ENCODE assay signal across 30 cellular contexts in the genomic region with DNA sequence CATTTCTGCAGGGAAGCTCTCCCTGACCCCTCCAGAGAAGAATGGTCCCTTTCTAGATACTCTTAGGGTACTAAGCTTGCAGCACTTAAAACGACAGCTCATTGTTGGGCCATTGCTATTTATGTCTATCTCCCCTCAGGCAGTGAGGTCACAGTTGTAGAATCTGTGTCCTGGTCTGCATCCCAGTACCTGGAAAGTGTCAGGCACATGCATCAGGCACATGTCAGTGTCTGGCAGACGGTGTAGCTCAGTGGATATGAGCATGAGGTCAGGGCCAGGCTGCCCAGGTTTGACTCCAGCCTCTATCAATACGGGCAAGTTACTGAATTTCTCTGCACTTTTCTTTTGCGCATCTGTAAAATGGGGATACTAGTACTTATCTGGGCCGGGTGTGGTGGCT. TPM values are rescaled to one million over a fixed set of nuclear protein-coding genes. Genes with fewer than 3 reads are reported as not detected.
DNase-seq lines count a peak whose midpoint lies in the region; ATAC-seq and TF ChIP-seq lines count a peak whose summit lies in the region.
"Had no signal": no experiment of that assay in that cellular context is flagged by ENCODE, and none has a peak within 500 bp of the region (broad histone marks: within the 10 kb centered on the region; RNA-seq: fewer than 3 reads in every experiment).

No MANE protein-coding gene starts in this region.

- H3K4me2 ChIP-seq in SK-N-SH = no peak overlapping the region
- H3K4me2 ChIP-seq in neuronal stem cell (ENCODE audit: insufficient read depth, low read length, poor library complexity, severe bottlenecking) = no peak overlapping the region

- H3K4me1 ChIP-seq in SK-N-SH (ENCODE audit: control insufficient read depth in 1 of 2, insufficient read depth in 2 of 2, low read depth in 1 of 2, low read length in 1 of 2) = peaks cover 17 to 37% of the 10 kb centered on the region in 2 experiments
- peaks cover 37% of the 10 kb centered on the region for H3K4me1 ChIP-seq in Panc1 (ENCODE audit: control insufficient read depth, insufficient read depth, low read length)
- peaks cover 50% of the 10 kb centered on the region for H3K4me1 ChIP-seq in left ventricle myocardium inferior
- H3K4me1 ChIP-seq in neuronal stem cell (ENCODE audit: control insufficient read depth in 2 of 2, insufficient read depth in 1 of 2, low read depth in 1 of 2, low read length in 2 of 2) = peaks cover 0 to 18% of the 10 kb centered on the region in 2 donors

- no peak overlapping the region for H3K14ac ChIP-seq in neuronal stem cell (ENCODE audit: low read length)

- H3K27me3 ChIP-seq in SK-N-SH (ENCODE audit: insufficient read depth) = no peaks in the 10 kb centered on the region
- H3K27me3 ChIP-seq in Panc1 (ENCODE audit: control insufficient read depth, insufficient read depth, low read length) = no peaks in the 10 kb centered on the region
- no peaks in the 10 kb centered on the region for H3K27me3 ChIP-seq in left ventricle myocardium inferior (ENCODE audit: low read depth)
- no peaks in the 10 kb centered on the region for H3K27me3 ChIP-seq in neuronal stem cell (ENCODE audit: control insufficient read depth in 3 of 3, insufficient read depth in 3 of 3, low read depth in 1 of 3, low read length in 3 of 3)
- H3K27me3 ChIP-seq: upper lobe of right lung had no signal

- H3K27ac Mint-ChIP-seq in activated CD4-positive, alpha-beta T cell treated with anti-CD3 and anti-CD28 coated beads, Interleukin-2, amount 10 ng/mL, durations not matched to agents 24 days and 14 days = no peak overlapping the region
- H3K27ac Mint-ChIP-seq: activated CD8-positive, alpha-beta T cell treated with anti-CD3 and anti-CD28 coated beads, Interleukin-2, amount 10 ng/mL, durations not matched to agents 7 days and 5 days; activated naive CD4-positive, alpha-beta T cell treated with anti-CD3 and anti-CD28 coated beads, Interleukin-2, amount 50 U/mL, for 72 hours; activated T-helper 2 cell treated with anti-CD3 and anti-CD28 coated beads, Interferon-gamma antibody, Interleukin-2, Interleukin-4, amounts not matched to agents 10 μg/mL and 5 μg/mL and 100 μg/mL, durations not matched to agents 14 hours and 24 hours and 36 hours; nephron progenitor cell; stimulated activated naive B cell treated with anti-CD40 and anti-IgM and Interleukin-4, amounts not matched to agents 10 μg/mL and 1 μg/mL and 100 μg/mL, for 72 hours; T-helper 2 cell treated with Interferon-gamma antibody and Interleukin-4, amounts not matched to agents 5 μg/mL and 100 μg/mL, for 36 hours had no signal

- H3K9me3 ChIP-seq in SK-N-SH (no peaks in the 10 kb centered on the region), Panc1 (ENCODE audit: control insufficient read depth, insufficient read depth, low read depth, low read length) (no peaks in the 10 kb centered on the region), left ventricle myocardium inferior (replicated peaks) (peaks cover 5% of the 10 kb centered on the region), neuronal stem cell (replicated peaks in 1 of 2; ENCODE audit: control insufficient read depth in 2 of 2, insufficient read depth in 1 of 2, low read depth in 1 of 2, low read length in 2 of 2) (peaks cover 0 to 1% of the 10 kb centered on the region in 2 donors)
- H3K9me3 ChIP-seq: mucosa of descending colon, upper lobe of right lung had no signal

- H2AFZ ChIP-seq in SK-N-SH (ENCODE audit: low read depth) = no peak overlapping the region
- no peak overlapping the region for H2AFZ ChIP-seq in neuronal stem cell (ENCODE audit: low read length)

- H3K36me3 ChIP-seq in SK-N-SH (replicated peaks in 1 of 2; ENCODE audit: control insufficient read depth in 1 of 2, insufficient read depth in 2 of 2, low read length in 1 of 2) = no peaks in the 10 kb centered on the region
- no peaks in the 10 kb centered on the region for H3K36me3 ChIP-seq in Panc1 (ENCODE audit: control insufficient read depth, insufficient read depth, low read length)
- no peaks in the 10 kb centered on the region for H3K36me3 ChIP-seq in left ventricle myocardium inferior
- H3K36me3 ChIP-seq in neuronal stem cell (replicated peaks in 1 of 2; ENCODE audit: control insufficient read depth in 2 of 2, insufficient read depth in 2 of 2, low read length in 2 of 2) = no peaks in the 10 kb centered on the region
- H3K36me3 ChIP-seq: upper lobe of right lung had no signal

- no TSS peak for BruUV-seq in Panc1 (replicated peaks; lab: Mats Ljungman, UMichigan)

- H3K4me1 Mint-ChIP-seq in activated CD4-positive, alpha-beta T cell treated with anti-CD3 and anti-CD28 coated beads, Interleukin-2, amount 10 ng/mL, durations not matched to agents 24 days and 14 days = peaks cover 19% of the 10 kb centered on the region

- no peak overlapping the region for H2BK120ac ChIP-seq in neuronal stem cell (ENCODE audit: low read depth, low read length)

- no peaks in the 10 kb centered on the region for H4K20me1 ChIP-seq in SK-N-SH (ENCODE audit: insufficient read depth)

- TF ChIP-seq CTCF in SK-N-SH (IDR thresholded peaks at IDR 0.05) = no peak
- TF ChIP-seq CTCF in Panc1 (IDR thresholded peaks at IDR 0.05) = no peak
- no peak for TF ChIP-seq CTCF in left ventricle myocardium inferior (IDR thresholded peaks at IDR 0.05; ENCODE audit: borderline replicate concordance)

- peak in 1 of 2 experiments; percentile 74; a peak in 2 of 4 replicates for TF ChIP-seq EP300 in SK-N-SH (IDR thresholded peaks at IDR 0.05; ENCODE audit: borderline replicate concordance in 1 of 2, low read depth in 1 of 2, low read length in 1 of 2)

- peaks cover 3% of the 10 kb centered on the region for H3K27me3 Mint-ChIP-seq in activated CD4-positive, alpha-beta T cell treated with anti-CD3 and anti-CD28 coated beads, Interleukin-2, amount 10 ng/mL, durations not matched to agents 24 days and 14 days
- H3K27me3 Mint-ChIP-seq: stimulated activated naive B cell treated with anti-CD40 and anti-IgM and Interleukin-4, amounts not matched to agents 10 μg/mL and 1 μg/mL and 100 μg/mL, for 72 hours had no signal

- no peak overlapping the region for H2BK12ac ChIP-seq in neuronal stem cell (ENCODE audit: low read length)

- peaks cover 5% of the 10 kb centered on the region for H3K36me3 Mint-ChIP-seq in activated CD4-positive, alpha-beta T cell treated with anti-CD3 and anti-CD28 coated beads, Interleukin-2, amount 10 ng/mL, durations not matched to agents 24 days and 14 days (ENCODE audit: low read depth)

- CTCF ChIA-PET in SK-N-SH (lab: Yijun Ruan, JAX) (interaction anchor here (1.1 to 3.1 kb wide), 5 partner anchors 11 to 60 kb away, joined by 3 to 19 read pairs (median 3); a partner anchor contains a TSS), Panc1 (lab: Charles Lee) (interaction anchor here (0.6 kb wide), 1 partner anchor 16 kb away, joined by 6 read pairs; no protein-coding TSS in a partner anchor)

- H3K4ac ChIP-seq in neuronal stem cell (ENCODE audit: low read length) = no peak overlapping the region

- no peak overlapping the region for H3K4me3 Mint-ChIP-seq in activated CD4-positive, alpha-beta T cell treated with anti-CD3 and anti-CD28 coated beads, Interleukin-2, amount 10 ng/mL, durations not matched to agents 24 days and 14 days
- H3K4me3 Mint-ChIP-seq: activated CD8-positive, alpha-beta T cell treated with anti-CD3 and anti-CD28 coated beads, Interleukin-2, amount 10 ng/mL, durations not matched to agents 7 days and 5 days; nephron progenitor cell; stimulated activated naive B cell treated with anti-CD40 and anti-IgM and Interleukin-4, amounts not matched to agents 10 μg/mL and 1 μg/mL and 100 μg/mL, for 72 hours; T-helper 2 cell treated with Interferon-gamma antibody and Interleukin-4, amounts not matched to agents 5 μg/mL and 100 μg/mL, for 36 hours had no signal

- no peaks in the 10 kb centered on the region for H3K9me2 ChIP-seq in SK-N-SH

- no peak overlapping the region for H4K8ac ChIP-seq in neuronal stem cell (ENCODE audit: low read depth, low read length)

- H3F3A ChIP-seq in SK-N-SH (replicated peaks; ENCODE audit: insufficient read depth) = peaks cover 18% of the 10 kb centered on the region

- no peak overlapping the region for H3K23ac ChIP-seq in neuronal stem cell (ENCODE audit: low read depth, low read length, poor library complexity)

- DNase-seq in SK-N-SH (peak; percentile 45), Panc1 (ENCODE audit: low read depth, low spot score) (no peak), left ventricle myocardium inferior (peak; percentile 58), neuronal stem cell (ENCODE audit: low spot score) (no peak), NCI-H2171 (lab: John Stamatoyannopoulos, UW) (no peak)
- DNase-seq in activated CD4-positive, alpha-beta T cell treated with anti-CD3 and anti-CD28 coated beads, Interleukin-2, amount 10 ng/mL, durations not matched to agents 24 days and 14 days = no peak
- DNase-seq: activated CD4-positive, alpha-beta T cell treated with anti-CD3 and anti-CD28 coated beads for 1 hour; activated CD8-positive, alpha-beta T cell treated with anti-CD3 and anti-CD28 coated beads, Interleukin-2, amount 10 ng/mL, durations not matched to agents 7 days and 5 days; caudate nucleus; effector memory CD4-positive, alpha-beta T cell; erythroblast; glutamatergic neuron; NCI-H1092 treated with DMSO at 0.1 percent for 48 hours; NCI-H1694 treated with DMSO at 0.1 percent for 48 hours; nephron progenitor cell; stimulated activated naive B cell treated with anti-CD40 and anti-IgM and Interleukin-4, amounts not matched to agents 10 μg/mL and 1 μg/mL and 100 μg/mL, for 72 hours; substantia nigra; upper lobe of right lung had no signal

- ATAC-seq in SK-N-SH treated with all-trans-retinoic acid at 6 μM for 48 hours (no peak), Panc1 (no peak), HG03135 (IDR thresholded peaks at IDR 0.05; ENCODE audit: unreplicated experiment) (no peak)
- ATAC-seq: activated CD8-positive, alpha-beta T cell treated with anti-CD3 and anti-CD28 coated beads, Interleukin-2, amount 10 ng/mL, durations not matched to agents 7 days and 5 days; activated naive CD4-positive, alpha-beta T cell treated with anti-CD3 and anti-CD28 coated beads, Interleukin-2, amount 50 U/mL, for 72 hours; HCT116; mucosa of descending colon; stimulated activated naive B cell treated with anti-CD40 and anti-IgM and Interleukin-4, amounts not matched to agents 10 μg/mL and 1 μg/mL and 100 μg/mL, for 72 hours; upper lobe of right lung had no signal

- peaks cover 6% of the 10 kb centered on the region for H3K9me3 Mint-ChIP-seq in activated CD4-positive, alpha-beta T cell treated with anti-CD3 and anti-CD28 coated beads, Interleukin-2, amount 10 ng/mL, durations not matched to agents 24 days and 14 days

- WGBS in SK-N-SH (ENCODE audit: low lambda C conversion rate) = 76% methylated on average over 5 of the region's 5 CpGs
- no CpG with 5 or more reads among the region's 5 CpGs for WGBS in neuronal stem cell (ENCODE audit: extremely low coverage in 2 of 2, insufficient read length in 2 of 2, insufficient replicate concordance in 1 of 2), 2 donors

- no peak overlapping the region for H2AK5ac ChIP-seq in neuronal stem cell (ENCODE audit: low read depth, low read length)

- POLR2A ChIA-PET in SK-N-SH (lab: Yijun Ruan, JAX) (interaction anchor here (1.3 kb wide), 1 partner anchor 22 kb away, joined by 4 read pairs; a partner anchor contains a TSS), Panc1 (lab: Charles Lee) (no interaction called here)

- no peak for TF ChIP-seq RAD21 in SK-N-SH (IDR thresholded peaks at IDR 0.05; ENCODE audit: low read length)

- no peaks in the 10 kb centered on the region for H3K79me1 ChIP-seq in neuronal stem cell (ENCODE audit: low read depth, low read length)

- no peak overlapping the region for H3K9ac ChIP-seq in SK-N-SH
- H3K9ac ChIP-seq in neuronal stem cell (ENCODE audit: low read depth, low read length, poor library complexity) = no peak overlapping the region

- in situ Hi-C loops in Panc1 (cut with HindIII; ENCODE audit: low pct_unique_long_range_greater_than_20kb, low sequenced_read_pairs) = no loop called here

- H2BK5ac ChIP-seq in neuronal stem cell (ENCODE audit: low read length) = no peak overlapping the region

- H4K91ac ChIP-seq in neuronal stem cell (ENCODE audit: low read depth, low read length, poor library complexity) = no peak overlapping the region

- H2BK15ac ChIP-seq in neuronal stem cell (ENCODE audit: low read length) = no peak overlapping the region

- no peaks in the 10 kb centered on the region for H3K79me2 ChIP-seq in SK-N-SH (ENCODE audit: insufficient read depth)

- intact Hi-C loops in Panc1 (cut with micrococcal nuclease; ENCODE audit: unreplicated experiment) = no loop called here
- intact Hi-C loops in left ventricle myocardium inferior (cut with micrococcal nuclease) = no loop called here
- intact Hi-C loops in activated CD4-positive, alpha-beta T cell treated with anti-CD3 and anti-CD28 coated beads, Interleukin-2, amount 10 ng/mL, durations not matched to agents 24 days and 14 days (cut with micrococcal nuclease) = no loop called here

- H3K4me3 ChIP-seq in SK-N-SH (ENCODE audit: low read depth in 2 of 2, low read length in 1 of 2) (no peak overlapping the region), Panc1 (ENCODE audit: low read depth in 2 of 2, low read length in 2 of 2) (no peak overlapping the region), left ventricle myocardium inferior (no peak overlapping the region), neuronal stem cell (ENCODE audit: low read length in 2 of 2) (no peak overlapping the region)
- H3K4me3 ChIP-seq: coronary artery, lung, mucosa of descending colon, skin epidermis, upper lobe of right lung had no signal

- H3K18ac ChIP-seq in neuronal stem cell (ENCODE audit: low read length) = peak overlapping the region; percentile 38

- H3K27ac ChIP-seq in SK-N-SH (ENCODE audit: low read depth in 2 of 2, low read length in 1 of 2) = no peak overlapping the region
- peak overlapping the region; percentile 89 for H3K27ac ChIP-seq in Panc1 (ENCODE audit: low read length)
- peak overlapping the region; percentile 67 for H3K27ac ChIP-seq in left ventricle myocardium inferior (replicated peaks)
- no peak overlapping the region for H3K27ac ChIP-seq in neuronal stem cell (replicated peaks; ENCODE audit: low read length)
- H3K27ac ChIP-seq: 22Rv1, C4-2B, coronary artery, skin epidermis, upper lobe of right lung had no signal

RNA-seq across cellular contexts. Expression of a gene that starts 22.2 kb away (rescaled TPM):
- polyA plus RNA-seq in SK-N-SH (2012; rRNA removed) = 17.9 and 26.2 TPM in 2 replicates
- polyA plus RNA-seq in SK-N-SH (2012; cell fraction: cytosol; rRNA removed) = 15.9 and 18.6 TPM in 2 replicates
- polyA plus RNA-seq in SK-N-SH (2012; cell fraction: nucleus; rRNA removed) = 32.9 and 55.0 TPM in 2 replicates
- total RNA-seq in Panc1 (2021; ENCODE audit: unreplicated experiment) = 361 TPM
- polyA plus RNA-seq in Panc1 (2012; ENCODE audit: insufficient read length) = 215 TPM
- 20.7 TPM for total RNA-seq in left ventricle myocardium inferior
- polyA plus RNA-seq in neuronal stem cell (2013, experiment 1 of 2) = 22.0 TPM
- polyA plus RNA-seq in neuronal stem cell (2013, experiment 2 of 2) = 22.8 TPM
- total RNA-seq in activated CD4-positive, alpha-beta T cell treated with anti-CD3 and anti-CD28 coated beads, Interleukin-2, amount 10 ng/mL, durations not matched to agents 24 days and 14 days = 56.1 and 64.4 TPM in 2 replicates

Comparison
In these comparisons a context has a peak if more than half of its experiments do, and no peak if none do; other contexts are left out.
1. DNase-seq: peak in SK-N-SH (single experiment) and left ventricle myocardium inferior (single experiment); none in Panc1 (single experiment), neuronal stem cell (single experiment), NCI-H2171 (single experiment) and activated CD4-positive, alpha-beta T cell treated with anti-CD3 and anti-CD28 coated beads, Interleukin-2, amount 10 ng/mL, durations not matched to agents 24 days and 14 days (single experiment).
2. H3K27ac ChIP-seq: peak in Panc1 (single experiment) and left ventricle myocardium inferior (single experiment); none in SK-N-SH (0 of 2) and neuronal stem cell (single experiment).